ENCODE assay signal across 25 cellular contexts in the genomic region with DNA sequence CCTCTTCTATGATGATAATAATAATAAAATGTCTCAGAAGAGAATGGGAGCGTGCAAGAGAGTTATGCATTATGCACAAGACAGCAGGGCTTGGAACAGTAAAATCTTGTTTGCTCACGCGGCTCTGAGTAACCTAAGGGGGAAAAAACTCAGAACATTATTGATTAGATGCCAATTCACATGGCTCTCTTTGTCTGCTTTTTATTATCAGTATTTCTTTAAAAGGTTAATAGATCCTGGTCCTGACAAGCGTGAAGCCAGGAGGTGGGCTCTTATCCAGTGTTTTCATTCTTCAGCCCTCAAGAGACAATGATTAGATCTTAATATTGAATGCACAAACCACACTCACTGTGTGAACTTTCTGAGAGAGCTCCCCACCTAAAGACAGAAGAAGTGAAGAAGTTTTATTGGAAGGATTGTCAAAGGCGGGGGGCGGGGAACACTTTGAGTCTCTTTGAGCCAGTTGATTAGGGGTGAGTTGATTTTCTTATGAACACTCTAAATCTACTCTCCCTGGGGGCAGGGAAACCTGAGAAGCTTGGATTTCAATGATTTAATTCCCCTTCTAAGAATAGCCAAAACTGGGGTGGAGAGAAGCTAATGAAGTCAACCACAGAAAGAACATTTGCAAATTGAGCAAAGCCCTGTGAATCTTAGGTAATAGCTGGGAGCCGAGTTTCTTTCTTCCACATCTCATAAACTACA.
A peak's percentile ranks its signal among the peaks of the same experiment; 100 is the strongest.
DNase-seq lines count a peak whose midpoint lies in the region; ATAC-seq, FAIRE-seq and TF ChIP-seq lines count a peak whose summit lies in the region.
"Had no signal": no experiment of that assay in that cellular context is flagged by ENCODE, and none has a peak within 500 bp of the region (broad histone marks: within the 10 kb centered on the region; RNA-seq: fewer than 3 reads in every experiment).

No MANE protein-coding gene starts in this region.

- DNase-seq in MCF 10A (ENCODE audit: unreplicated experiment) (peak; percentile 32), breast epithelium (ENCODE audit: low spot score in 2 of 2) (no peak), fibroblast of gingiva (ENCODE audit: low read depth) (peak; percentile 69), vagina (ENCODE audit: extremely low spot score in 2 of 2) (no peak), GM12891 (ENCODE audit: insufficient read length, low spot score) (no peak)
- DNase-seq: BE2C; Caco-2; CD4-positive, CD25-positive, alpha-beta regulatory T cell; DMS53; H7; KG1; NCI-H1436 treated with DMSO at 0.1 percent for 48 hours; NCI-H2029; NCI-H2171; NCI-H446; NCI-H748 treated with DMSO at 0.1 percent for 48 hours; NK-92 treated with Interleukin-12 subunit alpha and Interleukin-12 subunit beta, amount 100 ng/mL, for 24 hours; OCI-M1; SHP77 had no signal

- ATAC-seq in HG02840 (IDR thresholded peaks at IDR 0.05; ENCODE audit: low FRiP score, unreplicated experiment) (no peak), GM21619 (IDR thresholded peaks at IDR 0.05; ENCODE audit: unreplicated experiment) (no peak)

- H3K4me3 ChIP-seq in breast epithelium, result no peak overlapping the region
- no peak overlapping the region for H3K4me3 ChIP-seq in vagina
- H3K4me3 ChIP-seq: SK-N-MC had no signal

- H3K36me3 Mint-ChIP-seq in MCF 10A (ENCODE audit: insufficient read depth, unreplicated experiment) (no peaks in the 10 kb centered on the region), nephron (ENCODE audit: low read depth) (no peaks in the 10 kb centered on the region)
- H3K36me3 Mint-ChIP-seq: CD4-positive, CD25-positive, alpha-beta regulatory T cell had no signal

- H3K4me1 ChIP-seq in breast epithelium, result peaks cover 0 to 7% of the 10 kb centered on the region in 2 donors
- peaks cover 51% of the 10 kb centered on the region for H3K4me1 ChIP-seq in vagina
- H3K4me1 ChIP-seq: BE2C, Caco-2 had no signal

- TF ChIP-seq POLR2A in breast epithelium (IDR thresholded peaks at IDR 0.05) (no peak), vagina (IDR thresholded peaks at IDR 0.05) (no peak), GM12891 (IDR thresholded peaks at IDR 0.05; ENCODE audit: low read depth, low read length) (no peak)

- H3K27me3 Mint-ChIP-seq in MCF 10A (ENCODE audit: insufficient read depth, unreplicated experiment) (no peaks in the 10 kb centered on the region), nephron (ENCODE audit: low read depth) (no peaks in the 10 kb centered on the region)
- H3K27me3 Mint-ChIP-seq: CD4-positive, CD25-positive, alpha-beta regulatory T cell had no signal

- H3K9me3 ChIP-seq in breast epithelium (no peaks in the 10 kb centered on the region), vagina (no peaks in the 10 kb centered on the region)
- H3K9me3 ChIP-seq: BE2C, Caco-2 had no signal

- H3K36me3 ChIP-seq in breast epithelium, result no peaks in the 10 kb centered on the region
- H3K36me3 ChIP-seq in vagina, result no peaks in the 10 kb centered on the region
- H3K36me3 ChIP-seq: BE2C had no signal

- H3K4me1 Mint-ChIP-seq in MCF 10A (ENCODE audit: insufficient read depth, unreplicated experiment) (peaks cover 32% of the 10 kb centered on the region), nephron (peaks cover 52% of the 10 kb centered on the region)
- H3K4me1 Mint-ChIP-seq: CD4-positive, CD25-positive, alpha-beta regulatory T cell had no signal

- no peak overlapping the region for H3K27ac Mint-ChIP-seq in MCF 10A (ENCODE audit: low read depth, unreplicated experiment)
- peak overlapping the region in 2 of 3 experiments; percentile 71 to 77 for H3K27ac Mint-ChIP-seq in nephron
- H3K27ac Mint-ChIP-seq: CD4-positive, CD25-positive, alpha-beta regulatory T cell had no signal

- intact Hi-C loops in MCF 10A (cut with micrococcal nuclease) (no loop called here), breast epithelium (cut with DNase I; ENCODE audit: low total_unique reads) (no loop called here), vagina (cut with DNase I) (no loop called here)

- TF ChIP-seq CTCF in MCF 10A (IDR thresholded peaks at IDR 0.05; ENCODE audit: unreplicated experiment), result no peak
- TF ChIP-seq CTCF in breast epithelium (IDR thresholded peaks at IDR 0.05), result no peak
- no peak for TF ChIP-seq CTCF in nephron (IDR thresholded peaks at IDR 0.05; ENCODE audit: unreplicated experiment in 3 of 3)
- TF ChIP-seq CTCF in vagina (IDR thresholded peaks at IDR 0.05), result no peak

- POLR2A ChIA-PET in MCF 10A (lab: Yijun Ruan, JAX), result no interaction called here

- no peak overlapping the region for H3K4me3 Mint-ChIP-seq in MCF 10A (ENCODE audit: unreplicated experiment)
- no peak overlapping the region for H3K4me3 Mint-ChIP-seq in nephron
- H3K4me3 Mint-ChIP-seq: CD4-positive, CD25-positive, alpha-beta regulatory T cell had no signal

- no peaks in the 10 kb centered on the region for H3K27me3 ChIP-seq in breast epithelium
- H3K27me3 ChIP-seq in vagina, result no peaks in the 10 kb centered on the region
- H3K27me3 ChIP-seq: BE2C had no signal

- no peak for FAIRE-seq in GM12891 (lab: Jason Lieb, UNC)
- FAIRE-seq: GM12892, GM18507 had no signal

- CTCF ChIA-PET in MCF 10A (lab: Yijun Ruan, JAX), result no interaction called here

- no TSS peak for BruUV-seq in MCF 10A (replicated peaks; lab: Mats Ljungman, UMichigan)

- no peaks in the 10 kb centered on the region for H3K9me3 Mint-ChIP-seq in MCF 10A (ENCODE audit: unreplicated experiment)
- H3K9me3 Mint-ChIP-seq in nephron, result no peaks in the 10 kb centered on the region

- H3K27ac ChIP-seq in breast epithelium (peak overlapping the region in 1 of 2 donors; percentile 45), vagina (peak overlapping the region; percentile 46)
- H3K27ac ChIP-seq: SK-N-MC had no signal

TF ChIP-seq in GM12891, 5 proteins besides CTCF, POLR2A, EP300 and RAD21:
- TF ChIP-seq PAX5 (IDR thresholded peaks at IDR 0.05; ENCODE audit: insufficient read depth, low read length, severe bottlenecking) (no peak), POU2F2 (IDR thresholded peaks at IDR 0.05; ENCODE audit: low read depth, low read length) (no peak), TAF1 (IDR thresholded peaks at IDR 0.05; ENCODE audit: low read depth, low read length) (no peak), SPI1 (IDR thresholded peaks at IDR 0.05; ENCODE audit: low read depth, low read length) (no peak), POLR2AphosphoS5 (IDR thresholded peaks at IDR 0.05; ENCODE audit: low read depth, low read length) (no peak)

Comparison
In these comparisons a context has a peak if more than half of its experiments do, and no peak if none do; other contexts are left out.
1. DNase-seq: peak in MCF 10A (single experiment) and fibroblast of gingiva (single experiment); none in breast epithelium (0 of 2), vagina (0 of 2) and GM12891 (single experiment).